21 cellular contexts compared by ENCODE assay signal in the genomic region with DNA sequence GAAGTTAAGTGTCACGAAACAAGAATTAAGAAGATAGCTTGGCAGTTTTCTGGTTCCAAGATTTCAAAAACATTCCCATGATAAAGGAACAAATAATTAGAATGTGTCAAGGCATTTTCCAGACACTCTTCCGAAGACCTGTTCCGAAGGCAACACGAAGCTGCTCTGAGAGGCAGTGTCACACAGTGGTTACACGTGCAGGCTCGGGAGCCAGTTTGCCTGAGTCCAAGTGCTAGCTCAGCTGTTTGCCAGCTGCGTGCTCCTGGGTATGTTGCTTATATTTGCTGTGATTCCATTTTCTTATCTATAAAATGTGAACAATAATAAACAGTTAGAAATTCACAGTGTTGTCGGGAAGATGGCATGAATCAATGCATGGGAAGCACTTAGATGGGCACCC.
"Had no signal": no experiment of that assay in that cellular context is flagged by ENCODE, and none has a peak within 500 bp of the region (broad histone marks: within the 10 kb centered on the region; RNA-seq: fewer than 3 reads in every experiment).

No MANE protein-coding gene starts in this region.

- ATAC-seq: Panc1, PC-3, Right ventricle myocardium inferior, SK-N-SH treated with all-trans-retinoic acid at 6 μM for 48 hours had no signal

- H3K27ac ChIP-seq: SJCRH30 had no signal

- DNase-seq: KBM-7, MV-4-11, NCI-H1048, NCI-H1105, NCI-H146, NCI-H1694 treated with DMSO at 0.1 percent for 48 hours, NCI-H1930, NCI-H2081, NCI-H2171, NCI-H226, NCI-H446, NCI-H510A, NCI-H524 treated with DMSO at 0.1 percent for 48 hours, NCI-H69, NCI-H774, PC-3, SHP77 treated with DMSO at 0.1 percent for 48 hours, SJCRH30 had no signal

- H3K36me3 ChIP-seq: SJCRH30 had no signal

- H3K27me3 ChIP-seq: SJCRH30 had no signal

- H3K9me3 ChIP-seq: SJCRH30 had no signal

- H3K4me3 ChIP-seq: SJCRH30 had no signal
